In the genomic region with DNA sequence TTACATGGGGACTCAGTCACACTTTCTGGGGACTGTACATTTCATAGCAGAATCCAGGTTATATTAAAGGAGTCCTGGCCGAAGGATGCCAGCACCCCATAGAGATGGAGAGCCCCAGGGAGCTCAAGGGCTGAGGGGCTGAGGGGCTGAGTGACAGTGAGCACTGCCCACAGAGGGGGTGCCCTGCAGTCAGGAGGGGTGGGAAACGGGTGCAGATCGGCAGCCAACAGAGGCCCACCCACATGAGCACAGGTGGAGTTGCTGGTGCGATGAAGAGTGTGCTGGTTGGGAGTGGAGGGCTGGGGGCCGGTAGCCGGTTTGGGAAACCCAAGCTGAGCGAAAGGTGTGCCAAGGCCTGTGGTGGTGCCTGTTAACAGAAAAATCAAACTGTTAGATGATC, we compare ENCODE assay signal across 9 cellular contexts.
"Had no signal": no experiment of that assay in that cellular context is flagged by ENCODE, and none has a peak within 500 bp of the region (broad histone marks: within the 10 kb centered on the region; RNA-seq: fewer than 3 reads in every experiment).

No MANE protein-coding gene starts in this region.

- H3K9ac ChIP-seq: GM23248 had no signal

- ATAC-seq: HepG2 had no signal

- H3K27ac Mint-ChIP-seq: H9, HFFc6 had no signal

- DNase-seq: GM23248, GOT3, H9, HCEC 1CT, HFFc6, KBM-7 had no signal

- H3K4me3 ChIP-seq: GM23248 had no signal

- H3K4me1 Mint-ChIP-seq: IgD-negative memory B cell had no signal

- H3K27ac ChIP-seq: GM23248, HL-60 had no signal

- H3K36me3 Mint-ChIP-seq: IgD-negative memory B cell had no signal

- H3K9me3 Mint-ChIP-seq: HFFc6 had no signal

- H2AFZ ChIP-seq: GM23248 had no signal

- H3K4me3 Mint-ChIP-seq: H9, HFFc6, IgD-negative memory B cell had no signal
